In the genomic region with DNA sequence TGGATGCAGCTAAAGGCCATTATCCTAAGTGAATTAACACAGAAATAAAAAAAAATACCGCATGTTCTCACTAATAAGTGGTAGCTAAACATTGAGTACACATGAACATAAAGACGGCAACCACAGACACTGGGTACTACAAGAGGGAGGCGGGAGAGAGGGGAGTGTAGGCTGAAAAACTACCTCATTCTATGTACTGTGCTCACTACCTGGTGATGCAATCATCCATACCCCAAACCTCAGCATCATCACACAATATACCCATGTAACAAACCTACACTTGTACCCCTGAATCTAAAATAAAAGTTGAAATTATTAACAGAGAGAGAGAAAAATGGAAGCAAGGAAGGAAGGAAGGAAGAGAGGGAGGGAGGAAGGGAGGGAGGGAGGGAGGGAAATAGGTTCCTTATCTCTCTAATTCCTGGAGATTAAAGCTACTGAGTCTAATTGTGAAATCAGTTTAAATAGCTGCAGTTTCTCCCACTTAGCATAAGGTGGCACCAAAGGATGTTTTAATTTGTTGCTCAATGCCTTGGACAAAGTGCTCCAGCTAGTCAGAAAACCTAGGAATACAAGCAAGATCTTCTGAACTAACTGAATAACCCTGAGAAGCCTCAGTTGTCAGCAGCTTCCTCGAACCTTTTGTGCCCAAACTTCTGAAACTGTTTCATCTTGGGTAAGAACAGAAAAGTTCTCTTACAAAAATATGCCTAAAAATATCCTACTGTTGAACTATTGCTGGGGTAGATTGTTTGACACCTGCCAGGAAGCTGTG, we compare ENCODE assay signal across 8 cellular contexts.
A peak's percentile ranks its signal among the peaks of the same experiment; 100 is the strongest.
DNase-seq lines count a peak whose midpoint lies in the region; ATAC-seq and TF ChIP-seq lines count a peak whose summit lies in the region.

No MANE protein-coding gene starts in this region.

- POLR2A ChIA-PET in WTC11 (lab: Charles Lee) = interaction anchor here (0.8 kb wide), 1 partner anchor 78 kb away, joined by 3 read pairs; no protein-coding TSS in a partner anchor

- TF ChIP-seq CTCF in CD14-positive monocyte (IDR thresholded peaks at IDR 0.05) (peak; percentile 75), WTC11 (IDR thresholded peaks at IDR 0.05) (peak; percentile 35; the same call in 1 of the 2 replicates), sigmoid colon (IDR thresholded peaks at IDR 0.05) (peak in 3 of 4 experiments; percentile 36 to 60 (median 53))

- H3K36me3 ChIP-seq in sigmoid colon = no peaks in the 10 kb centered on the region

- WGBS in sigmoid colon, 2 donors = 48 to 50% methylated on average over 4 of the region's 4 CpGs

- no peak for DNase-seq in CD14-positive monocyte (ENCODE audit: low spot score)
- DNase-seq in NCI-H2171 treated with DMSO at 0.1 percent for 48 hours (lab: John Stamatoyannopoulos, UW) = peak; percentile 68
- no peak for DNase-seq in WTC11 (ENCODE audit: low spot score)
- DNase-seq in left cardiac atrium = no peak
- no peak for DNase-seq in sigmoid colon
- DNase-seq in activated T-cell treated with anti-CD3 and anti-CD28 coated beads, Interleukin-2, amount 50 U/mL, for 1 hour = no peak

- CTCF ChIA-PET in WTC11 (lab: Charles Lee) = interaction anchor here (0.5 to 4.6 kb wide), 33 partner anchors 9 to 669 kb away, joined by 3 to 33 read pairs (median 4); no protein-coding TSS in a partner anchor

- H3K4me1 Mint-ChIP-seq in CD14-positive monocyte (peaks cover 17% of the 10 kb centered on the region), WTC11 (peaks cover 10% of the 10 kb centered on the region)

- no peak for TF ChIP-seq POLR2A in sigmoid colon (IDR thresholded peaks at IDR 0.05)

- H3K4me3 ChIP-seq in sigmoid colon = no peak overlapping the region

- H3K9me3 ChIP-seq in sigmoid colon = no peaks in the 10 kb centered on the region

- no peak for TF ChIP-seq EP300 in sigmoid colon (IDR thresholded peaks at IDR 0.05)

- ATAC-seq in GM18858 (IDR thresholded peaks at IDR 0.05; ENCODE audit: unreplicated experiment) (peak; percentile 34), HG03175 (IDR thresholded peaks at IDR 0.05; ENCODE audit: unreplicated experiment) (peak; percentile 50), WTC11 (peak; percentile 76), left cardiac atrium (peak; percentile 90)

- H3K4me3 Mint-ChIP-seq in CD14-positive monocyte (no peak overlapping the region), WTC11 (no peak overlapping the region)

- H3K9me3 Mint-ChIP-seq in CD14-positive monocyte (no peaks in the 10 kb centered on the region), WTC11 (no peaks in the 10 kb centered on the region)

- H3K27me3 ChIP-seq in sigmoid colon = no peaks in the 10 kb centered on the region

- H3K27me3 Mint-ChIP-seq in CD14-positive monocyte (ENCODE audit: low read depth in 3 of 3) = no peaks in the 10 kb centered on the region
- no peaks in the 10 kb centered on the region for H3K27me3 Mint-ChIP-seq in WTC11 (ENCODE audit: low read depth)

- peak overlapping the region in 2 of 7 donors; percentile 4 to 46 for H3K27ac Mint-ChIP-seq in CD14-positive monocyte
- no peak overlapping the region for H3K27ac Mint-ChIP-seq in WTC11

- intact Hi-C loops in CD14-positive monocyte (cut with micrococcal nuclease) = loop anchor here (2.0 to 10.0 kb wide), 2 partner anchors 121 kb away; no protein-coding TSS in a partner anchor
- intact Hi-C loops in left cardiac atrium (cut with DNase I) = loop anchor here in 1 of 2 donors (5.0 to 10.0 kb wide), 2 partner anchors 81 to 123 kb away; a partner anchor contains a TSS
- intact Hi-C loops in sigmoid colon (cut with DNase I) = loop anchor here (5.0 kb wide), 1 partner anchor 123 kb away; no protein-coding TSS in a partner anchor

- no peaks in the 10 kb centered on the region for H3K4me1 ChIP-seq in sigmoid colon

- no peak overlapping the region for H3K27ac ChIP-seq in sigmoid colon

- H3K36me3 Mint-ChIP-seq in CD14-positive monocyte (no peaks in the 10 kb centered on the region), WTC11 (no peaks in the 10 kb centered on the region)

TF ChIP-seq in WTC11, 78 proteins besides CTCF, POLR2A, EP300 and RAD21:
- 0 out of 2 replicates have a peak, but pooled peaks have one; percentile 24 for TF ChIP-seq GABPB1 (CRISPR knock-in tag; IDR thresholded peaks at IDR 0.05)
- no peak for TF ChIP-seq FOXJ3 (CRISPR knock-in tag; IDR thresholded peaks at IDR 0.05; ENCODE audit: borderline replicate concordance)
TF ChIP-seq in WTC11: peak in this region for 1.

Comparison
In these comparisons a context has a peak if more than half of its experiments do, and no peak if none do; other contexts are left out.
1. ATAC-seq: peak in every context shown above with its lines; median percentile 90 in left cardiac atrium; 76 in WTC11; 50 in HG03175; 34 in GM18858.